ENCODE assay signal across 11 cellular contexts in the genomic region with DNA sequence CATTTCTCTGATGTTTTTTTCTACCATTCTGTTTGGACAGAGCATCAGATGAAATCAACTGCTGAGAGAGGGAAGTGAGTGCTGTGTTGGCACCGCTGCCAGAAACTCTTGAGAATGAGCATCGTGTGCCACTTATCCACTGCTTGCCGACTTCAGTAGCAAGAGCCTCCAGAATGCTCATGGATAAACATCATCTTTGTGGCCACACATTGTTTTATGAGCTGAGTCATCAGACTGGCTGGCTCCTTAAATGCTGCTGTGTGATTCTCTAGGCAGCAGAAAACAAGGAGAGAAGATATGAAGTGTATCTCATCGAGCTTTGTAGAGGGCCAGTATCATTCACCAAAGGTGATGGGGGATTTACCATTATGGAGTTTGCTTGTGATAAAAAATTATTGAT. TPM values are rescaled to one million over a fixed set of nuclear protein-coding genes. Genes with fewer than 3 reads are reported as not detected.
A peak's percentile ranks its signal among the peaks of the same experiment; 100 is the strongest.
DNase-seq lines count a peak whose midpoint lies in the region; ATAC-seq, FAIRE-seq and TF ChIP-seq lines count a peak whose summit lies in the region.
"Had no signal": no experiment of that assay in that cellular context is flagged by ENCODE, and none has a peak within 500 bp of the region (broad histone marks: within the 10 kb centered on the region; RNA-seq: fewer than 3 reads in every experiment).

No MANE protein-coding gene starts in this region.

- H3K9me3 Mint-ChIP-seq in CD8-positive, alpha-beta T cell: no peaks in the 10 kb centered on the region
- H3K9me3 Mint-ChIP-seq in stimulated activated effector memory CD8-positive, alpha-beta T cell treated with anti-CD3 and anti-CD28 coated beads, Interleukin-12 subunit alpha, Interleukin-12 subunit beta, amount 100 ng/mL, for 72 hours: no peaks in the 10 kb centered on the region
- H3K9me3 Mint-ChIP-seq: GM23338 had no signal

- no peak for ATAC-seq in K562
- no peak for ATAC-seq in CD8-positive, alpha-beta T cell
- no peak for ATAC-seq in stimulated activated effector memory CD8-positive, alpha-beta T cell treated with anti-CD3 and anti-CD28 coated beads, Interleukin-12 subunit alpha, Interleukin-12 subunit beta, amount 100 ng/mL, for 72 hours
- ATAC-seq: activated CD4-positive, alpha-beta T cell treated with anti-CD3 and anti-CD28 coated beads for 36 hours; GM23338 had no signal

- CTCF ChIA-PET in K562 (lab: Yijun Ruan, JAX; ENCODE audit: low intra/inter-chr PET ratio): no interaction called here
- CTCF ChIA-PET in CD8-positive, alpha-beta T cell (lab: Charles Lee): interaction anchor here (0.6 to 1.3 kb wide), 3 partner anchors 13 to 99 kb away, joined by 3 to 6 read pairs (median 4); no protein-coding TSS in a partner anchor

- H3K36me3 Mint-ChIP-seq in CD8-positive, alpha-beta T cell: no peaks in the 10 kb centered on the region
- no peaks in the 10 kb centered on the region for H3K36me3 Mint-ChIP-seq in stimulated activated effector memory CD8-positive, alpha-beta T cell treated with anti-CD3 and anti-CD28 coated beads, Interleukin-12 subunit alpha, Interleukin-12 subunit beta, amount 100 ng/mL, for 72 hours

- no peak overlapping the region for H3K4me2 ChIP-seq in K562 (ENCODE audit: insufficient read depth, low read length)
- H3K4me2 ChIP-seq: GM23338 had no signal

- H3K27me3 Mint-ChIP-seq in CD8-positive, alpha-beta T cell (ENCODE audit: low read depth): peaks cover 6% of the 10 kb centered on the region

- 0% methylated on average over 4 of the region's 4 CpGs for WGBS in K562 (ENCODE audit: insufficient coverage, low coverage, missing lambda C conversion rate)

- TF ChIP-seq CTCF in K562 (IDR thresholded peaks at IDR 0.05 in 2 of 3, conservative IDR thresholded peaks at IDR 0.05 in 1 of 3; ENCODE audit: insufficient read depth in 2 of 3, low read depth in 1 of 3, low read length in 3 of 3): no peak
- TF ChIP-seq CTCF in CD8-positive, alpha-beta T cell (IDR thresholded peaks at IDR 0.05): no peak

- no peak overlapping the region for H2AFZ ChIP-seq in K562 (ENCODE audit: low read depth, low read length)
- H2AFZ ChIP-seq: GM23338 had no signal

- no peak for TF ChIP-seq POLR2A in K562 (conservative IDR thresholded peaks at IDR 0.05)

- DNase-seq in Daoy (ENCODE audit: low read depth): peak; percentile 89
- DNase-seq in NCI-H187 (lab: John Stamatoyannopoulos, UW): peak; percentile 24 to 34
- DNase-seq in K562 (ENCODE audit: extremely low read depth in 1 of 4, low spot score in 3 of 4): no peak
- peak; percentile 15 for DNase-seq in midbrain (lab: John Stamatoyannopoulos, UW)
- no peak for DNase-seq in CD8-positive, alpha-beta T cell
- DNase-seq in GM19238 (ENCODE audit: insufficient read length, low spot score): no peak
- no peak for DNase-seq in stimulated activated effector memory CD8-positive, alpha-beta T cell treated with anti-CD3 and anti-CD28 coated beads, Interleukin-12 subunit alpha, Interleukin-12 subunit beta, amount 100 ng/mL, for 72 hours (ENCODE audit: low spot score in 2 of 2)
- DNase-seq in ecto neural progenitor cell (ENCODE audit: low spot score): no peak
- DNase-seq: activated CD4-positive, alpha-beta T cell treated with anti-CD3 and anti-CD28 coated beads for 36 hours; MM.1S had no signal

- H3K27ac Mint-ChIP-seq in CD8-positive, alpha-beta T cell: no peak overlapping the region
- no peak overlapping the region for H3K27ac Mint-ChIP-seq in stimulated activated effector memory CD8-positive, alpha-beta T cell treated with anti-CD3 and anti-CD28 coated beads, Interleukin-12 subunit alpha, Interleukin-12 subunit beta, amount 100 ng/mL, for 72 hours
- H3K27ac Mint-ChIP-seq: activated CD4-positive, alpha-beta T cell treated with anti-CD3 and anti-CD28 coated beads for 36 hours; GM23338 had no signal

- POLR2A ChIA-PET in K562 (lab: Yijun Ruan, JAX): interaction anchor here (0.6 kb wide), 1 partner anchor 9 kb away, joined by 3 read pairs; no protein-coding TSS in a partner anchor
- POLR2A ChIA-PET in CD8-positive, alpha-beta T cell (lab: Charles Lee): no interaction called here

- no peak overlapping the region for H3K4me3 ChIP-seq in K562
- H3K4me3 ChIP-seq in CD8-positive, alpha-beta T cell (ENCODE audit: low read depth, low read length): no peak overlapping the region
- H3K4me3 ChIP-seq: GM23338 had no signal

- H4K20me1 ChIP-seq in K562 (replicated peaks; ENCODE audit: control insufficient read depth, insufficient read depth, low read length): no peaks in the 10 kb centered on the region; the same call in 1 of the 2 replicates

- H3K27ac ChIP-seq in K562 (ENCODE audit: extremely low read depth, low read depth, low read length): no peak overlapping the region
- H3K27ac ChIP-seq in CD8-positive, alpha-beta T cell (ENCODE audit: low read depth, low read length): no peak overlapping the region

- no TSS peak for BruUV-seq in K562 (replicated peaks; lab: Mats Ljungman, UMichigan)

- TF ChIP-seq EP300 in K562 (IDR thresholded peaks at IDR 0.05; ENCODE audit: low read length): no peak

- H3K4me3 Mint-ChIP-seq in CD8-positive, alpha-beta T cell: no peak overlapping the region
- H3K4me3 Mint-ChIP-seq in stimulated activated effector memory CD8-positive, alpha-beta T cell treated with anti-CD3 and anti-CD28 coated beads, Interleukin-12 subunit alpha, Interleukin-12 subunit beta, amount 100 ng/mL, for 72 hours: no peak overlapping the region
- H3K4me3 Mint-ChIP-seq: activated CD4-positive, alpha-beta T cell treated with anti-CD3 and anti-CD28 coated beads for 36 hours; GM23338 had no signal

- no peak for TF ChIP-seq RAD21 in K562 (CRISPR knock-in tag; conservative IDR thresholded peaks at IDR 0.05 in 1 of 2, IDR thresholded peaks at IDR 0.05 in 1 of 2)

- H3K9ac ChIP-seq in K562 (ENCODE audit: insufficient read depth in 1 of 2, low read depth in 2 of 2, low read length in 2 of 2): no peak overlapping the region

- intact Hi-C loops in K562 (cut with micrococcal nuclease): loop anchor here (10.0 kb wide), 1 partner anchor 703 kb away; no protein-coding TSS in a partner anchor
- intact Hi-C loops in CD8-positive, alpha-beta T cell (cut with DNase I, micrococcal nuclease): loop anchor here in 1 of 2 experiments (10.0 kb wide), 1 partner anchor 293 kb away; no protein-coding TSS in a partner anchor

- FAIRE-seq in K562 (lab: Jason Lieb, UNC): no peak

- H3K27me3 ChIP-seq in K562 (ENCODE audit: control insufficient read depth in 2 of 2, insufficient read depth in 2 of 2, low read length in 2 of 2): peaks cover 11 to 32% of the 10 kb centered on the region in 2 experiments; a peak in 4 of 5 replicates
- H3K27me3 ChIP-seq in CD8-positive, alpha-beta T cell (ENCODE audit: insufficient read depth, low read length): peaks cover 5% of the 10 kb centered on the region

- H3K36me3 ChIP-seq in K562 (ENCODE audit: control insufficient read depth, insufficient read depth, low read length): no peaks in the 10 kb centered on the region
- H3K36me3 ChIP-seq in CD8-positive, alpha-beta T cell (ENCODE audit: insufficient read depth, low read length): no peaks in the 10 kb centered on the region

- no peaks in the 10 kb centered on the region for H3K9me1 ChIP-seq in K562 (ENCODE audit: control insufficient read depth, insufficient read depth, low read length)

- H3K4me1 Mint-ChIP-seq in CD8-positive, alpha-beta T cell (ENCODE audit: low read depth): peaks cover 11% of the 10 kb centered on the region
- H3K4me1 Mint-ChIP-seq in stimulated activated effector memory CD8-positive, alpha-beta T cell treated with anti-CD3 and anti-CD28 coated beads, Interleukin-12 subunit alpha, Interleukin-12 subunit beta, amount 100 ng/mL, for 72 hours: peaks cover 16% of the 10 kb centered on the region

- no peaks in the 10 kb centered on the region for H3K79me2 ChIP-seq in K562 (ENCODE audit: control insufficient read depth, insufficient read depth, low read length)

- peaks cover 0 to 14% of the 10 kb centered on the region in 2 experiments; a peak in 2 of 5 replicates for H3K4me1 ChIP-seq in K562 (replicated peaks in 1 of 2; ENCODE audit: control insufficient read depth in 2 of 2, insufficient read depth in 2 of 2, low read length in 2 of 2)
- peaks cover 14% of the 10 kb centered on the region for H3K4me1 ChIP-seq in CD8-positive, alpha-beta T cell (ENCODE audit: insufficient read depth, low read length)

- no peaks in the 10 kb centered on the region for H3K9me3 ChIP-seq in K562 (replicated peaks; ENCODE audit: control insufficient read depth, insufficient read depth, low read depth, low read length)
- no peaks in the 10 kb centered on the region for H3K9me3 ChIP-seq in CD8-positive, alpha-beta T cell (ENCODE audit: low read length)

- in situ Hi-C loops in K562 (cut with MboI): no loop called here

RNA-seq across cellular contexts. Expression of a gene that starts 3.4 kb away (rescaled TPM):
- 0.36 and 0.51 TPM in 2 replicates for total RNA-seq in Daoy (2014; rRNA removed; shearing (Covaris generic))
- 0.12 and 0.16 TPM in 2 replicates for total RNA-seq in K562 (2011; cell fraction: chromatin; rRNA removed; ENCODE audit: low replicate concordance)
- total RNA-seq in K562 (2011; cell fraction: nucleolus; rRNA removed): under 0.01 TPM in 1 of 2 replicates, not detected in the other
- total RNA-seq in K562 (2011; cell fraction: nucleoplasm; rRNA removed): 0.07 TPM in 1 of 2 replicates, not detected in the other
- total RNA-seq in K562 (2014; rRNA removed) (under 0.01 TPM in 1 of 2 replicates, not detected in the other), K562 (2014; rRNA removed; fragmentation: Illumina TruSeq; extraction: Trizol) (under 0.01 TPM in 1 of 2 replicates, not detected in the other), K562 (2015; rRNA removed; fragmentation: Illumina TruSeq; extraction: Trizol) (0.04 TPM in 1 of 2 replicates, not detected in the other), K562 (2021) (0.02 TPM in 2 replicates)
- polyA plus RNA-seq in K562 (2011; rRNA removed) (0.01 and 0.03 TPM in 2 replicates), K562 (2014; fragmentation: Illumina TruSeq; extraction: Trizol) (not detected in 2 replicates), K562 (2014; fragmentation: Nextera tagmentation; extraction: Ambion mirVana) (under 1 TPM; 0.01 TPM), K562 (2014; rRNA removed) (0.03 TPM in 1 of 2 replicates, not detected in the other)
- polyA plus RNA-seq in K562 (2011; cell fraction: cytosol; rRNA removed): under 0.01 and 0.01 TPM in 2 replicates
- polyA plus RNA-seq in K562 (2011; cell fraction: nucleus; rRNA removed): 0.01 and 0.07 TPM in 2 replicates
- 0.05 and 0.18 TPM in 2 replicates for polyA plus RNA-seq in K562 (2012)
- polyA minus RNA-seq in K562 (2011; rRNA and poly(A)+ RNA removed): not detected in 2 replicates
- polyA minus RNA-seq in K562 (2011; cell fraction: cytosol; rRNA and poly(A)+ RNA removed): not detected in 2 replicates
- under 0.01 and 0.11 TPM in 2 replicates for polyA minus RNA-seq in K562 (2011; cell fraction: nucleus; rRNA and poly(A)+ RNA removed)
- total RNA-seq in CD8-positive, alpha-beta T cell: 1 to 10 TPM; 2.8 to 3.0 TPM

RNA-seq across cellular contexts. Expression of a gene that starts 54.4 kb away (rescaled TPM):
- 21.7 and 23.4 TPM in 2 replicates for total RNA-seq in Daoy (2014; rRNA removed; shearing (Covaris generic))
- total RNA-seq in K562 (2011; cell fraction: chromatin; rRNA removed; ENCODE audit: low replicate concordance): 27.9 and 57.1 TPM in 2 replicates
- 43.4 and 54.2 TPM in 2 replicates for total RNA-seq in K562 (2011; cell fraction: nucleolus; rRNA removed)
- 39.5 and 46.4 TPM in 2 replicates for total RNA-seq in K562 (2011; cell fraction: nucleoplasm; rRNA removed)
- total RNA-seq in K562 (2014; rRNA removed) (43.3 and 51.5 TPM in 2 replicates), K562 (2014; rRNA removed; fragmentation: Illumina TruSeq; extraction: Trizol) (29.9 and 33.3 TPM in 2 replicates), K562 (2015; rRNA removed; fragmentation: Illumina TruSeq; extraction: Trizol) (40.0 and 41.2 TPM in 2 replicates), K562 (2021) (49.6 and 55.1 TPM in 2 replicates)
- polyA plus RNA-seq in K562 (2011; rRNA removed) (56.4 and 60.2 TPM in 2 replicates), K562 (2014; fragmentation: Illumina TruSeq; extraction: Trizol) (54.0 and 55.2 TPM in 2 replicates), K562 (2014; fragmentation: Nextera tagmentation; extraction: Ambion mirVana) (10 to 100 TPM in 1 of 2 experiments, 1 to 10 TPM in 1; 8.0 to 12.2 TPM), K562 (2014; rRNA removed) (34.5 and 47.2 TPM in 2 replicates)
- polyA plus RNA-seq in K562 (2011; cell fraction: cytosol; rRNA removed): 66.5 and 92.3 TPM in 2 replicates
- 53.3 and 62.7 TPM in 2 replicates for polyA plus RNA-seq in K562 (2011; cell fraction: nucleus; rRNA removed)
- 47.4 and 54.4 TPM in 2 replicates for polyA plus RNA-seq in K562 (2012)
- polyA minus RNA-seq in K562 (2011; rRNA and poly(A)+ RNA removed): 42.4 and 60.6 TPM in 2 replicates
- polyA minus RNA-seq in K562 (2011; cell fraction: cytosol; rRNA and poly(A)+ RNA removed): 22.8 and 28.5 TPM in 2 replicates
- polyA minus RNA-seq in K562 (2011; cell fraction: nucleus; rRNA and poly(A)+ RNA removed): 17.6 and 22.2 TPM in 2 replicates
- total RNA-seq in CD8-positive, alpha-beta T cell: 10 to 100 TPM; 18.3 to 18.5 TPM

RNA-seq across cellular contexts. Expression of a gene that starts 59.8 kb away (rescaled TPM):
- 0.46 TPM in 1 of 2 replicates, not detected in the other for total RNA-seq in Daoy (2014; rRNA removed; shearing (Covaris generic))
- 49.9 and 136 TPM in 2 replicates for total RNA-seq in K562 (2011; cell fraction: chromatin; rRNA removed; ENCODE audit: low replicate concordance)
- 106 and 113 TPM in 2 replicates for total RNA-seq in K562 (2011; cell fraction: nucleolus; rRNA removed)
- total RNA-seq in K562 (2011; cell fraction: nucleoplasm; rRNA removed): 71.7 and 77.8 TPM in 2 replicates
- total RNA-seq in K562 (2014; rRNA removed) (18.3 and 34.5 TPM in 2 replicates), K562 (2014; rRNA removed; fragmentation: Illumina TruSeq; extraction: Trizol) (5.1 and 6.9 TPM in 2 replicates), K562 (2015; rRNA removed; fragmentation: Illumina TruSeq; extraction: Trizol) (12.8 and 15.2 TPM in 2 replicates), K562 (2021) (47.7 and 48.8 TPM in 2 replicates)
- polyA plus RNA-seq in K562 (2011; rRNA removed) (24.8 and 59.4 TPM in 2 replicates), K562 (2014; fragmentation: Illumina TruSeq; extraction: Trizol) (41.9 and 52.8 TPM in 2 replicates), K562 (2014; fragmentation: Nextera tagmentation; extraction: Ambion mirVana) (1 to 10 TPM; 1.7 to 3.5 TPM), K562 (2014; rRNA removed) (29.2 and 38.1 TPM in 2 replicates)
- 64.1 and 81.7 TPM in 2 replicates for polyA plus RNA-seq in K562 (2011; cell fraction: cytosol; rRNA removed)
- polyA plus RNA-seq in K562 (2011; cell fraction: nucleus; rRNA removed): 104 and 152 TPM in 2 replicates
- 53.6 and 84.7 TPM in 2 replicates for polyA plus RNA-seq in K562 (2012)
- 30.2 and 35.6 TPM in 2 replicates for polyA minus RNA-seq in K562 (2011; rRNA and poly(A)+ RNA removed)
- 50.6 and 68.9 TPM in 2 replicates for polyA minus RNA-seq in K562 (2011; cell fraction: cytosol; rRNA and poly(A)+ RNA removed)
- polyA minus RNA-seq in K562 (2011; cell fraction: nucleus; rRNA and poly(A)+ RNA removed): 72.0 and 98.5 TPM in 2 replicates
- 1 to 10 TPM; 4.7 to 5.6 TPM for total RNA-seq in CD8-positive, alpha-beta T cell

Comparison
In these comparisons a context has a peak if more than half of its experiments do, and no peak if none do; other contexts are left out.
1. DNase-seq: peak in Daoy (single experiment), NCI-H187 (2 of 2) and midbrain (single experiment); none in K562 (0 of 4), CD8-positive, alpha-beta T cell (0 of 7), GM19238 (single experiment), stimulated activated effector memory CD8-positive, alpha-beta T cell treated with anti-CD3 and anti-CD28 coated beads, Interleukin-12 subunit alpha, Interleukin-12 subunit beta, amount 100 ng/mL, for 72 hours (0 of 2) and ecto neural progenitor cell (single experiment).